ENCODE assay signal across 1 cellular context in the genomic region with DNA sequence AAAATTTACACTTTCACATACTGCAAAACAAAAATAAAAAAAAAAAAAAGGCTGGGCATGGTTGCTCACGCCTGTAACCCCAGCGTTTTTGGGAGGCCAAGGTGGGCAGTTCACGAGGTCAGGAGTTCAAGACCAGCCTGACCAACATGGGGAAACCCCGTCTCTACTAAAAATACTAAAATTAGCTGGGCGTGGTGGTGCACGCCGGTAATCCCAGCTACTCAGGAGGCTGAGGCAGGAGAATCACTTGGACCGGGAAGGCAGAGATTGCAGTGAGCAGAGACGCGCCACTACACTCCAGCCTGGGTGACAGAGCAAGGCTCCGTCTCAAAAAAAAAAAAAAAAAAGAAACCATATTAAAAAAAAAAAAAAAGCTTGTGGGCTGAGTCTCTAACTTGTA.
TF ChIP-seq lines count a peak whose summit lies in the region.

No MANE protein-coding gene starts in this region.

TF ChIP-seq in HEK293, 187 proteins besides CTCF, POLR2A, EP300 and RAD21:
- TF ChIP-seq, protein P1, sequence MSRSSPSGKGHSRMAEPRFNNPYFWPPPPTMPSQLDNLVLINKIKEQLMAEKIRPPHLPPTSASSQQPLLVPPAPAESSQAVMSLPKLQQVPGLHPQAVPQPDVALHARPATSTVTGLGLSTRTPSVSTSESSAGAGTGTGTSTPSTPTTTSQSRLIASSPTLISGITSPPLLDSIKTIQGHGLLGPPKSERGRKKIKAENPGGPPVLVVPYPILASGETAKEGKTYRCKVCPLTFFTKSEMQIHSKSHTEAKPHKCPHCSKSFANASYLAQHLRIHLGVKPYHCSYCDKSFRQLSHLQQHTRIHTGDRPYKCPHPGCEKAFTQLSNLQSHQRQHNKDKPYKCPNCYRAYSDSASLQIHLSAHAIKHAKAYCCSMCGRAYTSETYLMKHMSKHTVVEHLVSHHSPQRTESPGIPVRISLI (tag by site-specific recombination; IDR thresholded peaks at IDR 0.05) = 0 out of 2 replicates have a peak, but pooled peaks have one; percentile 47
